In genomic region chr18:21264651-21265050, GRCh38 we compare ENCODE assay signal across 14 cellular contexts. TPM values are rescaled to one million over a fixed set of nuclear protein-coding genes. Genes with fewer than 3 reads are reported as not detected.
A peak's percentile ranks its signal among the peaks of the same experiment; 100 is the strongest.
DNase-seq lines count a peak whose midpoint lies in the region; ATAC-seq and TF ChIP-seq lines count a peak whose summit lies in the region.
"Had no signal": no experiment of that assay in that cellular context is flagged by ENCODE, and none has a peak within 500 bp of the region (broad histone marks: within the 10 kb centered on the region; RNA-seq: fewer than 3 reads in every experiment).

No MANE protein-coding gene starts in this region.

- H3K27me3 Mint-ChIP-seq in stimulated activated naive CD8-positive, alpha-beta T cell treated with anti-CD3 and anti-CD28 coated beads, Interleukin-15, amount 100 ng/mL, for 72 hours = peaks cover 12% of the 10 kb centered on the region

- TF ChIP-seq CTCF in cardiac muscle cell (IDR thresholded peaks at IDR 0.05; ENCODE audit: low read depth, low read length) = no peak
- TF ChIP-seq CTCF in right atrium auricular region (IDR thresholded peaks at IDR 0.05) = no peak
- no peak for TF ChIP-seq CTCF in right lobe of liver (IDR thresholded peaks at IDR 0.05)
- no peak for TF ChIP-seq CTCF in suprapubic skin (IDR thresholded peaks at IDR 0.05)

- peak; percentile 34 to 44 for DNase-seq in cardiac muscle cell (ENCODE audit: low read depth in 1 of 2, low spot score in 1 of 2)
- no peak for DNase-seq in right atrium auricular region (ENCODE audit: low spot score)
- DNase-seq in ecto neural progenitor cell (ENCODE audit: low spot score) = peak; percentile 66
- DNase-seq in right lobe of liver = peak in 1 of 3 donors; percentile 60
- no peak for DNase-seq in suprapubic skin (ENCODE audit: low spot score in 2 of 2)
- no peak for DNase-seq in stimulated activated naive CD8-positive, alpha-beta T cell treated with anti-CD3 and anti-CD28 coated beads, Interleukin-15, amount 100 ng/mL, for 72 hours
- DNase-seq: activated B cell treated with CpG ODN at 0.5 μM for 24 hours; activated T-cell treated with anti-CD3 and anti-CD28 coated beads, Interleukin-2, amount 50 U/mL, for 24 hours; mesenchymal stem cell; NCI-H1048 had no signal

- H3K27me3 ChIP-seq in cardiac muscle cell (no peaks in the 10 kb centered on the region), right atrium auricular region (no peaks in the 10 kb centered on the region), right lobe of liver (no peaks in the 10 kb centered on the region), suprapubic skin (no peaks in the 10 kb centered on the region)

- no peaks in the 10 kb centered on the region for H3K9me3 Mint-ChIP-seq in stimulated activated naive CD8-positive, alpha-beta T cell treated with anti-CD3 and anti-CD28 coated beads, Interleukin-15, amount 100 ng/mL, for 72 hours
- H3K9me3 Mint-ChIP-seq: activated B cell treated with CpG ODN at 0.5 μM for 24 hours; activated T-cell treated with anti-CD3 and anti-CD28 coated beads, Interleukin-2, amount 50 U/mL, for 24 hours had no signal

- intact Hi-C loops in right lobe of liver (cut with DNase I) = no loop called here

- 22% methylated on average over 2 of the region's 2 CpGs for WGBS in right lobe of liver (ENCODE audit: insufficient coverage, low coverage, low lambda C conversion rate, missing lambda C conversion rate)
- 54% methylated on average over 2 of the region's 2 CpGs for WGBS in suprapubic skin

- no peak for TF ChIP-seq POLR2A in right lobe of liver (IDR thresholded peaks at IDR 0.05)
- no peak for TF ChIP-seq POLR2A in suprapubic skin (IDR thresholded peaks at IDR 0.05)

- TF ChIP-seq EP300 in suprapubic skin (IDR thresholded peaks at IDR 0.05) = no peak

- H3K27ac Mint-ChIP-seq in stimulated activated naive CD8-positive, alpha-beta T cell treated with anti-CD3 and anti-CD28 coated beads, Interleukin-15, amount 100 ng/mL, for 72 hours = no peak overlapping the region
- H3K27ac Mint-ChIP-seq: activated B cell treated with CpG ODN at 0.5 μM for 24 hours; activated T-cell treated with anti-CD3 and anti-CD28 coated beads, Interleukin-2, amount 50 U/mL, for 24 hours had no signal

- H3K36me3 ChIP-seq in cardiac muscle cell (no peaks in the 10 kb centered on the region), right atrium auricular region (no peaks in the 10 kb centered on the region), right lobe of liver (no peaks in the 10 kb centered on the region), suprapubic skin (no peaks in the 10 kb centered on the region)
- H3K36me3 ChIP-seq: thoracic aorta had no signal

- H3K9me3 ChIP-seq in cardiac muscle cell (ENCODE audit: low read depth) = no peaks in the 10 kb centered on the region
- H3K9me3 ChIP-seq in right atrium auricular region = no peaks in the 10 kb centered on the region
- H3K9me3 ChIP-seq in right lobe of liver = no peaks in the 10 kb centered on the region
- no peaks in the 10 kb centered on the region for H3K9me3 ChIP-seq in suprapubic skin
- H3K9me3 ChIP-seq: thoracic aorta had no signal

- peak; percentile 98 to 99 (median 99) for ATAC-seq in right lobe of liver
- no peak for ATAC-seq in HG03457 (IDR thresholded peaks at IDR 0.05; ENCODE audit: unreplicated experiment)
- ATAC-seq in HG03442 (IDR thresholded peaks at IDR 0.05; ENCODE audit: unreplicated experiment) = no peak
- ATAC-seq in stimulated activated naive CD8-positive, alpha-beta T cell treated with anti-CD3 and anti-CD28 coated beads, Interleukin-15, amount 100 ng/mL, for 72 hours = no peak
- ATAC-seq: sciatic nerve had no signal

- H3K27ac ChIP-seq in cardiac muscle cell = peak overlapping the region; percentile 52
- H3K27ac ChIP-seq in right atrium auricular region = peak overlapping the region in 1 of 2 donors; percentile 19
- peak overlapping the region; percentile 47 to 81 (median 58) for H3K27ac ChIP-seq in right lobe of liver
- H3K27ac ChIP-seq in suprapubic skin = no peak overlapping the region
- H3K27ac ChIP-seq: thoracic aorta had no signal

- peaks cover 39% of the 10 kb centered on the region for H3K4me1 ChIP-seq in cardiac muscle cell (ENCODE audit: low read depth)
- no peaks in the 10 kb centered on the region for H3K4me1 ChIP-seq in right atrium auricular region
- H3K4me1 ChIP-seq in right lobe of liver = peaks cover 0 to 24% (median 2%) of the 10 kb centered on the region in 4 donors
- H3K4me1 ChIP-seq in suprapubic skin = no peaks in the 10 kb centered on the region

- no peaks in the 10 kb centered on the region for H3K4me1 Mint-ChIP-seq in stimulated activated naive CD8-positive, alpha-beta T cell treated with anti-CD3 and anti-CD28 coated beads, Interleukin-15, amount 100 ng/mL, for 72 hours
- H3K4me1 Mint-ChIP-seq: activated B cell treated with CpG ODN at 0.5 μM for 24 hours had no signal

- no peak overlapping the region for H3K4me3 Mint-ChIP-seq in stimulated activated naive CD8-positive, alpha-beta T cell treated with anti-CD3 and anti-CD28 coated beads, Interleukin-15, amount 100 ng/mL, for 72 hours
- H3K4me3 Mint-ChIP-seq: activated B cell treated with CpG ODN at 0.5 μM for 24 hours; activated T-cell treated with anti-CD3 and anti-CD28 coated beads, Interleukin-2, amount 50 U/mL, for 24 hours had no signal

- H3K4me3 ChIP-seq in cardiac muscle cell (no peak overlapping the region), right atrium auricular region (no peak overlapping the region), right lobe of liver (no peak overlapping the region), suprapubic skin (no peak overlapping the region)
- H3K4me3 ChIP-seq: thoracic aorta had no signal

RNA-seq across cellular contexts. Expression of gene GREB1L, which starts 22.6 kb away (rescaled TPM):
- total RNA-seq in cardiac muscle cell = 5.2 and 7.8 TPM in 2 replicates
- polyA plus RNA-seq in cardiac muscle cell = 4.2 and 9.5 TPM in 2 replicates
- 10 to 100 TPM; 17.5 to 19.1 TPM for total RNA-seq in right atrium auricular region
- 1 to 10 TPM; 3.1 to 7.9 (median 5.7) TPM for total RNA-seq in right lobe of liver
- 1 to 10 TPM; 1.6 to 7.6 (median 3.7) TPM for total RNA-seq in suprapubic skin
- total RNA-seq: activated B cell treated with CpG ODN at 0.5 μM for 24 hours had no signal

Comparison
In these comparisons a context has a peak if more than half of its experiments do, and no peak if none do; other contexts are left out.
1. DNase-seq: peak in cardiac muscle cell (2 of 2) and ecto neural progenitor cell (single experiment); none in right atrium auricular region (single experiment), suprapubic skin (0 of 2) and stimulated activated naive CD8-positive, alpha-beta T cell treated with anti-CD3 and anti-CD28 coated beads, Interleukin-15, amount 100 ng/mL, for 72 hours (0 of 2).
2. ATAC-seq: peak in right lobe of liver (4 of 4); none in HG03457 (single experiment), HG03442 (single experiment) and stimulated activated naive CD8-positive, alpha-beta T cell treated with anti-CD3 and anti-CD28 coated beads, Interleukin-15, amount 100 ng/mL, for 72 hours (single experiment).